In genomic region chr1:53219711-53220110, GRCh38 we compare ENCODE assay signal across 8 cellular contexts. TPM values are rescaled to one million over a fixed set of nuclear protein-coding genes. Genes with fewer than 3 reads are reported as not detected.
DNase-seq lines count a peak whose midpoint lies in the region; ATAC-seq and TF ChIP-seq lines count a peak whose summit lies in the region.

No MANE protein-coding gene starts in this region.

- no peak for TF ChIP-seq CTCF in PC-3 (conservative IDR thresholded peaks at IDR 0.05; ENCODE audit: low read depth, low read length)
- no peak for TF ChIP-seq CTCF in endothelial cell (IDR thresholded peaks at IDR 0.05; ENCODE audit: unreplicated experiment)
- no peak for TF ChIP-seq CTCF in osteoblast (IDR thresholded peaks at IDR 0.05; ENCODE audit: extremely low read depth, low read depth, low read length)

- intact Hi-C loops in PC-3 (cut with micrococcal nuclease), result loop anchor here (1.0 kb wide), 1 partner anchor 19 kb away; the partner anchor contains the start of gene MAGOH

- POLR2A ChIA-PET in CD8-positive, alpha-beta memory T cell (lab: Charles Lee), result interaction anchor here (1.1 kb wide), 1 partner anchor 22 kb away, joined by 9 read pairs; no protein-coding TSS in a partner anchor
- POLR2A ChIA-PET in PC-3 (lab: Charles Lee; ENCODE audit: unreplicated experiment), result interaction anchor here (0.6 kb wide), 1 partner anchor 351 kb away, joined by 3 read pairs; no protein-coding TSS in a partner anchor

- peaks cover 0 to 4% of the 10 kb centered on the region in 2 donors for H3K27me3 Mint-ChIP-seq in CD8-positive, alpha-beta memory T cell
- H3K27me3 Mint-ChIP-seq in endothelial cell (ENCODE audit: unreplicated experiment), result no peaks in the 10 kb centered on the region

- H3K27ac ChIP-seq in CD8-positive, alpha-beta memory T cell (ENCODE audit: low read depth, low read length), result peak overlapping the region; percentile 90
- 0 out of 2 replicates have a peak overlapping the region, but pooled peaks have one; percentile 81 for H3K27ac ChIP-seq in PC-3 (ENCODE audit: low read length)
- peak overlapping the region; percentile 96 for H3K27ac ChIP-seq in osteoblast (ENCODE audit: low read depth, low read length)

- H3K79me2 ChIP-seq in PC-3 (ENCODE audit: low read length) (peaks cover 13% of the 10 kb centered on the region), osteoblast (ENCODE audit: insufficient read depth, low read length) (peaks cover 18% of the 10 kb centered on the region)

- H3F3A ChIP-seq in PC-3 (ENCODE audit: low read length, unreplicated experiment), result no peaks in the 10 kb centered on the region

- H3K4me3 ChIP-seq in CD8-positive, alpha-beta memory T cell (ENCODE audit: low read length), result peak overlapping the region; percentile 78
- peak overlapping the region; percentile 79 for H3K4me3 ChIP-seq in PC-3 (ENCODE audit: low read length)
- H3K4me3 ChIP-seq in osteoblast (ENCODE audit: insufficient read depth, low read length), result peak overlapping the region; percentile 99

- TSS peak; percentile 77 for BruUV-seq in PC-3 (replicated peaks; lab: Mats Ljungman, UMichigan)

- H3K9me3 Mint-ChIP-seq in CD8-positive, alpha-beta memory T cell, result no peaks in the 10 kb centered on the region
- no peaks in the 10 kb centered on the region for H3K9me3 Mint-ChIP-seq in endothelial cell (ENCODE audit: unreplicated experiment)

- peak overlapping the region; percentile 94 for H3K9ac ChIP-seq in PC-3 (ENCODE audit: low read length)

- ATAC-seq in PC-3, result no peak
- no peak for ATAC-seq in esophagus mucosa

- CTCF ChIA-PET in CD8-positive, alpha-beta memory T cell (lab: Charles Lee), result interaction anchor here (1.6 kb wide), 1 partner anchor 25 kb away, joined by 5 read pairs; no protein-coding TSS in a partner anchor
- CTCF ChIA-PET in PC-3 (lab: Charles Lee), result no interaction called here

- H2AFZ ChIP-seq in PC-3 (ENCODE audit: low read length), result peak overlapping the region; percentile 83
- peak overlapping the region; percentile 98 for H2AFZ ChIP-seq in osteoblast (ENCODE audit: low read length)

- DNase-seq in CD8-positive, alpha-beta memory T cell, result no peak
- DNase-seq in PC-3 (no peak), endothelial cell (ENCODE audit: low spot score) (no peak), osteoblast (ENCODE audit: insufficient read length, low spot score, missing footprints) (no peak), D341Med (ENCODE audit: low spot score) (no peak), DMS 273 treated with DMSO at 0.1 percent for 48 hours (lab: John Stamatoyannopoulos, UW) (no peak), NCI-H526 treated with DMSO at 0.1 percent for 48 hours (lab: John Stamatoyannopoulos, UW) (no peak)

- peaks cover 0 to 44% (median 5%) of the 10 kb centered on the region in 3 donors for H3K36me3 Mint-ChIP-seq in CD8-positive, alpha-beta memory T cell
- H3K36me3 Mint-ChIP-seq in endothelial cell (ENCODE audit: low read depth, unreplicated experiment), result peaks cover 8% of the 10 kb centered on the region

- H3K27me3 ChIP-seq in CD8-positive, alpha-beta memory T cell (ENCODE audit: insufficient read depth, low read length, poor library complexity, severe bottlenecking), result no peaks in the 10 kb centered on the region
- no peaks in the 10 kb centered on the region for H3K27me3 ChIP-seq in PC-3 (ENCODE audit: low read length)
- no peaks in the 10 kb centered on the region for H3K27me3 ChIP-seq in osteoblast (ENCODE audit: insufficient read depth, low read length)

- H3K4me1 Mint-ChIP-seq in CD8-positive, alpha-beta memory T cell, result peaks cover 23 to 28% (median 26%) of the 10 kb centered on the region in 3 donors
- peaks cover 22% of the 10 kb centered on the region for H3K4me1 Mint-ChIP-seq in endothelial cell (ENCODE audit: unreplicated experiment)

- peaks cover 16% of the 10 kb centered on the region for H3K4me1 ChIP-seq in CD8-positive, alpha-beta memory T cell (ENCODE audit: insufficient read depth, low read length)
- H3K4me1 ChIP-seq in PC-3 (ENCODE audit: insufficient read depth, low read length) (peaks cover 16% of the 10 kb centered on the region), osteoblast (ENCODE audit: insufficient read depth, low read length) (peaks cover 14% of the 10 kb centered on the region)

- no peaks in the 10 kb centered on the region for H3K9me3 ChIP-seq in CD8-positive, alpha-beta memory T cell (ENCODE audit: low read length)
- H3K9me3 ChIP-seq in PC-3 (ENCODE audit: low read length), result no peaks in the 10 kb centered on the region
- H3K9me3 ChIP-seq in osteoblast (ENCODE audit: low read depth, low read length), result no peaks in the 10 kb centered on the region

- peak overlapping the region; percentile 95 to 99 (median 98) for H3K27ac Mint-ChIP-seq in CD8-positive, alpha-beta memory T cell
- H3K27ac Mint-ChIP-seq in endothelial cell (ENCODE audit: unreplicated experiment), result no peak overlapping the region

- peak overlapping the region; percentile 94 for H3K4me2 ChIP-seq in PC-3 (ENCODE audit: low read length)
- H3K4me2 ChIP-seq in osteoblast (ENCODE audit: insufficient read depth, low read length), result peak overlapping the region; percentile 97

- H3K9me2 ChIP-seq in PC-3 (replicated peaks; ENCODE audit: low read length), result no peaks in the 10 kb centered on the region

- H3K4me3 Mint-ChIP-seq in CD8-positive, alpha-beta memory T cell, result peak overlapping the region; percentile 90 to 99 (median 93)
- H3K4me3 Mint-ChIP-seq in endothelial cell (ENCODE audit: unreplicated experiment), result peak overlapping the region; percentile 95

- H4K20me1 ChIP-seq in PC-3 (ENCODE audit: low read length), result no peaks in the 10 kb centered on the region
- no peaks in the 10 kb centered on the region for H4K20me1 ChIP-seq in osteoblast (ENCODE audit: insufficient read depth, low read length)

- H3K36me3 ChIP-seq in CD8-positive, alpha-beta memory T cell (ENCODE audit: insufficient read depth, low read length), result no peaks in the 10 kb centered on the region
- H3K36me3 ChIP-seq in PC-3 (ENCODE audit: low read depth, low read length) (no peaks in the 10 kb centered on the region), osteoblast (ENCODE audit: insufficient read depth, low read length) (peaks cover 19% of the 10 kb centered on the region)

RNA-seq across cellular contexts. Expression of gene CZIB, which starts 0.7 kb away (rescaled TPM):
- 10 to 100 TPM; 58.0 to 58.4 TPM for total RNA-seq in CD8-positive, alpha-beta memory T cell
- 60.4 TPM for polyA plus RNA-seq in CD8-positive, alpha-beta memory T cell
- 44.1 and 47.7 TPM in 2 replicates for total RNA-seq in PC-3 (2014; rRNA removed)
- 65.0 TPM for total RNA-seq in endothelial cell (ENCODE audit: unreplicated experiment)
- 63.7 and 65.4 TPM in 2 replicates for total RNA-seq in osteoblast
- 28.0 TPM for total RNA-seq in esophagus mucosa

RNA-seq across cellular contexts. Expression of gene MAGOH, which starts 18.6 kb away (rescaled TPM):
- 100 to 1,000 TPM; 127 to 129 TPM for total RNA-seq in CD8-positive, alpha-beta memory T cell
- polyA plus RNA-seq in CD8-positive, alpha-beta memory T cell, result 121 TPM
- 48.9 and 53.1 TPM in 2 replicates for total RNA-seq in PC-3 (2014; rRNA removed)
- 57.3 TPM for total RNA-seq in endothelial cell (ENCODE audit: unreplicated experiment)
- total RNA-seq in osteoblast, result 15.6 and 22.8 TPM in 2 replicates
- 30.0 TPM for total RNA-seq in esophagus mucosa

RNA-seq across cellular contexts. Expression of gene CPT2, which starts 23.1 kb away (rescaled TPM):
- 10 to 100 TPM; 20.5 to 21.4 TPM for total RNA-seq in CD8-positive, alpha-beta memory T cell
- 19.4 TPM for polyA plus RNA-seq in CD8-positive, alpha-beta memory T cell
- total RNA-seq in PC-3 (2014; rRNA removed) (19.6 and 27.1 TPM in 2 replicates), endothelial cell (ENCODE audit: unreplicated experiment) (17.6 TPM), osteoblast (20.6 and 24.2 TPM in 2 replicates), esophagus mucosa (23.9 TPM)
